2 cellular contexts compared by ENCODE assay signal in genomic region chr5:69042500-69042899, GRCh38.
TF ChIP-seq lines count a peak whose summit lies in the region.

No MANE protein-coding gene starts in this region.

TF ChIP-seq in A549, 52 proteins besides CTCF, POLR2A, EP300 and RAD21:
- TF ChIP-seq ATOH8 (CRISPR knock-in tag; IDR thresholded peaks at IDR 0.05; ENCODE audit: low read depth) (no peak), MYC (IDR thresholded peaks at IDR 0.05; ENCODE audit: borderline replicate concordance, low read length) (no peak), ZSCAN20 (CRISPR knock-in tag; IDR thresholded peaks at IDR 0.05) (no peak), NPAS2 (CRISPR knock-in tag; IDR thresholded peaks at IDR 0.05; ENCODE audit: borderline replicate concordance) (no peak), CBX8 (IDR thresholded peaks at IDR 0.05) (no peak)

TF ChIP-seq in IMR-90, 13 proteins besides CTCF, POLR2A, EP300 and RAD21 (continued from another document):
- TF ChIP-seq CHD1 (IDR thresholded peaks at IDR 0.05; ENCODE audit: low read depth, low read length) = no peak
- no peak for TF ChIP-seq FOS (IDR thresholded peaks at IDR 0.05; ENCODE audit: low read depth, low read length)
- TF ChIP-seq USF2 (IDR thresholded peaks at IDR 0.05; ENCODE audit: low read depth, low read length) = no peak
- TF ChIP-seq RCOR1 (IDR thresholded peaks at IDR 0.05; ENCODE audit: insufficient replicate concordance, low read length) = no peak
- TF ChIP-seq MXI1 (IDR thresholded peaks at IDR 0.05; ENCODE audit: borderline replicate concordance, low read depth, low read length) = no peak
- TF ChIP-seq NFE2L2 (IDR thresholded peaks at IDR 0.05; ENCODE audit: low read depth, low read length) = no peak
- TF ChIP-seq BHLHE40 (IDR thresholded peaks at IDR 0.05; ENCODE audit: low read depth, low read length) = no peak
- TF ChIP-seq MAZ (IDR thresholded peaks at IDR 0.05; ENCODE audit: borderline replicate concordance, low read depth, low read length) = no peak
- TF ChIP-seq MAFK (IDR thresholded peaks at IDR 0.05; ENCODE audit: low read depth, low read length) = no peak
- TF ChIP-seq ELK1 (IDR thresholded peaks at IDR 0.05; ENCODE audit: borderline replicate concordance, low read depth, low read length) = no peak
- TF ChIP-seq SMC3 (IDR thresholded peaks at IDR 0.05; ENCODE audit: low read depth, low read length) = no peak
- no peak for TF ChIP-seq CEBPB (IDR thresholded peaks at IDR 0.05; ENCODE audit: low read depth, low read length)
